ENCODE assay signal across 9 cellular contexts in the genomic region with DNA sequence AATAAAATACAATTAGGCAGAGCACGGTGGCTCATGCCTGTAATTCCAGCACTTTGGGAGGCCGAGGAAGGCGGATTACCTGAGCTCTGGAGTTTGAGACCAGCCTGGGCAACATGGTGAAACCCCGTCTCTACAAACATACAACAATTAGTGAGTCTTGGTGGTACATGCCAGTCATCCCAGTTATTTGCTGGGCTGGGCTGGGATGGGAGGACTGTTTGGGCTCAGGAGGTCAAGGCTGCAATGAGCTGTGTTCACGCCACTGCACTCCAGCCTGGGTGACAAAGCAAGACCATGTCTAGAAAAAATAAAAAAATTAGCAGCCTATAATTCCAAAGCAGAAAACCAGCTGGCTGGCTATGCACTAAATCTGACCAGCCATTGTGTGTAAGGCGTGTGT. TPM values are rescaled to one million over a fixed set of nuclear protein-coding genes. Genes with fewer than 3 reads are reported as not detected.
"Had no signal": no experiment of that assay in that cellular context is flagged by ENCODE, and none has a peak within 500 bp of the region (broad histone marks: within the 10 kb centered on the region; RNA-seq: fewer than 3 reads in every experiment).

No MANE protein-coding gene starts in this region.

- H2AFZ ChIP-seq: GM23338 had no signal

- ATAC-seq: GM23338, K562 had no signal

- H3K4me2 ChIP-seq: GM23338 had no signal

- FAIRE-seq: H1, H54, K562 had no signal

- H3K27ac ChIP-seq: HL-60 had no signal

- DNase-seq: H9, HCEC 1CT, IMR-90, KG1 had no signal

- H3K4me3 ChIP-seq: GM23338, K562 had no signal

RNA-seq across cellular contexts. Expression of a gene that starts 35.1 kb away (rescaled TPM):
- total RNA-seq: GM23338, H1, H9 had no signal
- polyA plus RNA-seq: GM23338 had no signal
